In genomic region chr13:46598140-46598819, GRCh38 we compare ENCODE assay signal across 8 cellular contexts. TPM values are rescaled to one million over a fixed set of nuclear protein-coding genes. Genes with fewer than 3 reads are reported as not detected.
DNase-seq lines count a peak whose midpoint lies in the region; ATAC-seq and TF ChIP-seq lines count a peak whose summit lies in the region.

No MANE protein-coding gene starts in this region.

- no peak overlapping the region for H3K27ac Mint-ChIP-seq in H9

- H3K27me3 ChIP-seq in DOHH2 (ENCODE audit: control insufficient read depth, low read length) (no peaks in the 10 kb centered on the region), H9 (ENCODE audit: insufficient read depth, low read length) (no peaks in the 10 kb centered on the region)

- peak; percentile 42 for DNase-seq in germinal center (ENCODE audit: low spot score)
- no peak for DNase-seq in COR-L47 (lab: John Stamatoyannopoulos, UW)
- no peak for DNase-seq in 8988T
- no peak for DNase-seq in activated effector memory CD4-positive, alpha-beta T cell treated with anti-CD3 and anti-CD28 coated beads, Interleukin-2, amount 50 U/mL, for 16 hours
- no peak for DNase-seq in H9

- no peaks in the 10 kb centered on the region for H3K9me2 ChIP-seq in DOHH2 (replicated peaks; ENCODE audit: control insufficient read depth, low read length)

- H3K9me3 Mint-ChIP-seq in H9, result no peaks in the 10 kb centered on the region

- no peaks in the 10 kb centered on the region for H3K27me3 Mint-ChIP-seq in H9 (ENCODE audit: low read depth)

- no peak overlapping the region for H4K5ac ChIP-seq in H9 (ENCODE audit: insufficient read length, low read depth, low read length)

- no peak overlapping the region for H4K8ac ChIP-seq in H9 (replicated peaks; ENCODE audit: insufficient read length, low read depth, low read length)

- peaks cover 0 to 6% (median 0%) of the 10 kb centered on the region in 3 experiments; a peak in 1 of 7 replicates for H3K36me3 Mint-ChIP-seq in H9 (ENCODE audit: insufficient read depth in 1 of 3, low read depth in 3 of 3)

- peak overlapping the region; percentile 92 for H3K27ac ChIP-seq in DOHH2 (ENCODE audit: low read depth, low read length)
- H3K27ac ChIP-seq in H9 (ENCODE audit: insufficient read length, low read depth, low read length), result no peak overlapping the region

- H4K20me1 ChIP-seq in DOHH2 (ENCODE audit: control insufficient read depth, insufficient read depth, low read depth, low read length), result no peaks in the 10 kb centered on the region
- no peaks in the 10 kb centered on the region for H4K20me1 ChIP-seq in H9 (ENCODE audit: control insufficient read depth, insufficient read depth, insufficient read length)

- no peak overlapping the region for H2BK15ac ChIP-seq in H9 (ENCODE audit: low read depth, low read length)

- H3K9ac ChIP-seq in H9 (ENCODE audit: extremely low read depth, insufficient read length, low read length), result no peak overlapping the region

- no peak overlapping the region for H3K14ac ChIP-seq in H9 (ENCODE audit: insufficient read depth, low read length)

- ATAC-seq in GM19452 (IDR thresholded peaks at IDR 0.05; ENCODE audit: unreplicated experiment), result peak; percentile 47
- peak; percentile 12 for ATAC-seq in HG03469 (IDR thresholded peaks at IDR 0.05; ENCODE audit: unreplicated experiment)

- H3K23me2 ChIP-seq in H9 (ENCODE audit: insufficient read length, low read depth, low read length, poor library complexity, severe bottlenecking), result no peaks in the 10 kb centered on the region

- TF ChIP-seq CTCF in DOHH2 (IDR thresholded peaks at IDR 0.05; ENCODE audit: low read depth, low read length, poor library complexity, severe bottlenecking) (no peak), H9 (conservative IDR thresholded peaks at IDR 0.05) (no peak)

- H3K4me3 ChIP-seq in DOHH2 (ENCODE audit: low read length), result peak overlapping the region; percentile 69

- H2BK5ac ChIP-seq in H9 (ENCODE audit: insufficient read length, low read length), result no peak overlapping the region

- H3K4me3 Mint-ChIP-seq in H9, result no peak overlapping the region

- H3K18ac ChIP-seq in H9 (ENCODE audit: insufficient read length, low read depth, low read length), result no peak overlapping the region

- no peaks in the 10 kb centered on the region for H3K79me1 ChIP-seq in H9 (ENCODE audit: insufficient read depth, low read depth, low read length, poor library complexity, severe bottlenecking)

- WGBS in H9 (ENCODE audit: extremely low coverage, insufficient read length, low lambda C conversion rate), result no CpG with 5 or more reads among the region's 7 CpGs

- H3K4me1 Mint-ChIP-seq in H9, result peaks cover 3 to 7% of the 10 kb centered on the region in 2 experiments; a peak in 3 of 4 replicates

- no peak overlapping the region for H3K56ac ChIP-seq in H9 (ENCODE audit: insufficient read length, low read depth, low read length)

- H2AFZ ChIP-seq in H9 (ENCODE audit: low read length), result no peak overlapping the region

- H3K4ac ChIP-seq in H9 (ENCODE audit: low read depth, low read length), result no peak overlapping the region

- H3K4me1 ChIP-seq in DOHH2 (ENCODE audit: control insufficient read depth, low read length), result peaks cover 100% of the 10 kb centered on the region
- H3K4me1 ChIP-seq in H9 (ENCODE audit: insufficient read depth, low read length), result 0 out of 2 replicates have a peak, but pooled peaks cover 1% of the 10 kb centered on the region

- H3K79me2 ChIP-seq in DOHH2 (ENCODE audit: control insufficient read depth, low read length), result peaks cover 96% of the 10 kb centered on the region
- no peaks in the 10 kb centered on the region for H3K79me2 ChIP-seq in H9 (ENCODE audit: insufficient read depth, low read length)

- peak overlapping the region; percentile 71 for H3K4me2 ChIP-seq in DOHH2 (ENCODE audit: low read length)
- no peak overlapping the region for H3K4me2 ChIP-seq in H9 (ENCODE audit: insufficient read depth, insufficient read length, low read length)

- H3K9me3 ChIP-seq in DOHH2 (ENCODE audit: control insufficient read depth, insufficient read depth, low read length), result no peaks in the 10 kb centered on the region
- H3K9me3 ChIP-seq in H9 (ENCODE audit: control insufficient read depth, low read depth, low read length), result no peaks in the 10 kb centered on the region

- no peak overlapping the region for H3K23ac ChIP-seq in H9 (ENCODE audit: insufficient read length, low read depth, low read length)

- no peak overlapping the region for H2BK120ac ChIP-seq in H9 (ENCODE audit: low read depth, low read length, poor library complexity, severe bottlenecking)

- H2BK20ac ChIP-seq in H9 (ENCODE audit: low read depth, low read length, poor library complexity, severe bottlenecking), result no peak overlapping the region

- H3K36me3 ChIP-seq in DOHH2 (ENCODE audit: control insufficient read depth, low read length), result peaks cover 11% of the 10 kb centered on the region; the same call in 1 of the 2 replicates

- peaks cover 38% of the 10 kb centered on the region for H3F3A ChIP-seq in DOHH2 (ENCODE audit: control insufficient read depth, insufficient read depth)

- no peak overlapping the region for H3T11ph ChIP-seq in H9 (ENCODE audit: low read length)

- no peak overlapping the region for H2BK12ac ChIP-seq in H9 (ENCODE audit: insufficient read length, low read depth, low read length)

- no peak overlapping the region for H2AK5ac ChIP-seq in H9 (ENCODE audit: insufficient read length, low read length)

- no peak overlapping the region for H4K91ac ChIP-seq in H9 (ENCODE audit: insufficient read length, low read depth, low read length)

RNA-seq across cellular contexts. Expression of gene LRCH1, which starts 45.3 kb away (rescaled TPM):
- 8.0 and 8.5 TPM in 2 replicates for total RNA-seq in H9 (2021)
